1 cellular context compared by ENCODE assay signal in genomic region chr4:4541661-4542570, GRCh38.
A peak's percentile ranks its signal among the peaks of the same experiment; 100 is the strongest.
TF ChIP-seq lines count a peak whose summit lies in the region.

Gene STX18, minus strand, starts transcription at chr4:4542048. Its CDS starts 84 bp downstream, at chr4:4541964.

TF ChIP-seq in HepG2, 621 proteins besides CTCF, POLR2A, EP300 and RAD21 (continued from another document and continues in another):
- no peak for TF ChIP-seq MLXIP (CRISPR knock-in tag; IDR thresholded peaks at IDR 0.05; ENCODE audit: borderline replicate concordance)
- peak; percentile 99 for TF ChIP-seq ZNF33B (CRISPR knock-in tag; IDR thresholded peaks at IDR 0.05)
- peak; percentile 85; the same call in 1 of the 2 replicates for TF ChIP-seq ZNF713 (CRISPR knock-in tag; IDR thresholded peaks at IDR 0.05)
- TF ChIP-seq ZSCAN29 (CRISPR knock-in tag; conservative IDR thresholded peaks at IDR 0.05): peak; percentile 97
- TF ChIP-seq ZNF180 (CRISPR knock-in tag; IDR thresholded peaks at IDR 0.05; ENCODE audit: borderline replicate concordance, low read depth): no peak
- TF ChIP-seq ZMYM3 (CRISPR knock-in tag; IDR thresholded peaks at IDR 0.05): peak; percentile 95
- TF ChIP-seq ZNF503 (CRISPR knock-in tag; IDR thresholded peaks at IDR 0.05): peak; percentile 83; the same call in 1 of the 2 replicates
- TF ChIP-seq ZNF678 (CRISPR knock-in tag; IDR thresholded peaks at IDR 0.05): peak; percentile 73; the same call in 1 of the 2 replicates
- TF ChIP-seq BCLAF1 (IDR thresholded peaks at IDR 0.05): no peak
- TF ChIP-seq RBAK (CRISPR knock-in tag; IDR thresholded peaks at IDR 0.05): no peak; the same call in 1 of the 2 replicates
- peak; percentile 51 for TF ChIP-seq ZBTB14 (CRISPR knock-in tag; IDR thresholded peaks at IDR 0.05)
- TF ChIP-seq TSC22D2 (CRISPR knock-in tag; IDR thresholded peaks at IDR 0.05; ENCODE audit: borderline replicate concordance): peak; percentile 98
- TF ChIP-seq CBX5 (CRISPR knock-in tag; IDR thresholded peaks at IDR 0.05; ENCODE audit: borderline replicate concordance): peak; percentile 99
- peak; percentile 92; the same call in 1 of the 2 replicates for TF ChIP-seq RFXAP (CRISPR knock-in tag; IDR thresholded peaks at IDR 0.05; ENCODE audit: borderline replicate concordance)
- no peak for TF ChIP-seq SMAD9 (CRISPR knock-in tag; IDR thresholded peaks at IDR 0.05)
- TF ChIP-seq STAG1 (CRISPR knock-in tag; IDR thresholded peaks at IDR 0.05): peak; percentile 38
- TF ChIP-seq POLR2AphosphoS2 (IDR thresholded peaks at IDR 0.05; ENCODE audit: low read depth, low read length): no peak
- TF ChIP-seq MZF1 (CRISPR knock-in tag; IDR thresholded peaks at IDR 0.05; ENCODE audit: borderline replicate concordance): 0 out of 2 replicates have a peak, but pooled peaks have one; percentile 45
- peak; percentile 52; the same call in 1 of the 2 replicates for TF ChIP-seq HMG20A (CRISPR knock-in tag; IDR thresholded peaks at IDR 0.05; ENCODE audit: borderline replicate concordance)
- TF ChIP-seq HOXA9 (CRISPR knock-in tag; IDR thresholded peaks at IDR 0.05; ENCODE audit: borderline replicate concordance): 0 out of 2 replicates have a peak, but pooled peaks have one; percentile 41
- TF ChIP-seq TOPORS (CRISPR knock-in tag; IDR thresholded peaks at IDR 0.05): peak; percentile 98
- peak; percentile 87 for TF ChIP-seq ATF3 (CRISPR knock-in tag; IDR thresholded peaks at IDR 0.05)
- TF ChIP-seq HHEX (CRISPR knock-in tag; IDR thresholded peaks at IDR 0.05): no peak
- TF ChIP-seq E2F1 (CRISPR knock-in tag; IDR thresholded peaks at IDR 0.05): peak; percentile 92
- no peak for TF ChIP-seq ZNF530 (CRISPR knock-in tag; IDR thresholded peaks at IDR 0.05; ENCODE audit: low read depth)
- TF ChIP-seq SOX5 (CRISPR knock-in tag; IDR thresholded peaks at IDR 0.05; ENCODE audit: borderline replicate concordance): peak; percentile 71; the same call in 1 of the 2 replicates
- TF ChIP-seq MIXL1 (CRISPR knock-in tag; IDR thresholded peaks at IDR 0.05): peak; percentile 97
- TF ChIP-seq HES4 (CRISPR knock-in tag; IDR thresholded peaks at IDR 0.05; ENCODE audit: borderline replicate concordance): no peak
- TF ChIP-seq ZFP36L2 (CRISPR knock-in tag; IDR thresholded peaks at IDR 0.05): 0 out of 2 replicates have a peak, but pooled peaks have one; percentile 64
- TF ChIP-seq ZMYM2 (CRISPR knock-in tag; IDR thresholded peaks at IDR 0.05): no peak
- peak; percentile 99 for TF ChIP-seq MTA1 (CRISPR knock-in tag; IDR thresholded peaks at IDR 0.05; ENCODE audit: borderline replicate concordance)
- no peak for TF ChIP-seq SMARCE1 (IDR thresholded peaks at IDR 0.05; ENCODE audit: borderline replicate concordance)
- peak; percentile 70; the same call in 1 of the 2 replicates for TF ChIP-seq ZBTB10 (CRISPR knock-in tag; IDR thresholded peaks at IDR 0.05; ENCODE audit: borderline replicate concordance)
- TF ChIP-seq JUNB (CRISPR knock-in tag; IDR thresholded peaks at IDR 0.05; ENCODE audit: borderline replicate concordance): peak; percentile 66; the same call in 1 of the 2 replicates
- peak; percentile 71; the same call in 1 of the 2 replicates for TF ChIP-seq NCOR1 (IDR thresholded peaks at IDR 0.05; ENCODE audit: borderline replicate concordance, low read length)
- TF ChIP-seq HIC2 (CRISPR knock-in tag; IDR thresholded peaks at IDR 0.05; ENCODE audit: low read depth): peak; percentile 69
- TF ChIP-seq SMAD3 (CRISPR knock-in tag; IDR thresholded peaks at IDR 0.05): peak; percentile 90
- peak; percentile 87; the same call in 1 of the 2 replicates for TF ChIP-seq ZNF567 (CRISPR knock-in tag; IDR thresholded peaks at IDR 0.05; ENCODE audit: borderline replicate concordance)
- TF ChIP-seq ZNF451 (CRISPR knock-in tag; IDR thresholded peaks at IDR 0.05): peak; percentile 90; the same call in 1 of the 2 replicates
- peak; percentile 99 for TF ChIP-seq ZNF788 (CRISPR knock-in tag; IDR thresholded peaks at IDR 0.05; ENCODE audit: borderline replicate concordance)
- peak; percentile 86 to 98; a peak in 3 of 4 replicates for TF ChIP-seq KLF16 (CRISPR knock-in tag; IDR thresholded peaks at IDR 0.05)
- peak; percentile 80; the same call in 1 of the 2 replicates for TF ChIP-seq IRX3 (CRISPR knock-in tag; IDR thresholded peaks at IDR 0.05; ENCODE audit: borderline replicate concordance, low read depth)
- TF ChIP-seq CC2D1A (CRISPR knock-in tag; IDR thresholded peaks at IDR 0.05): 0 out of 2 replicates have a peak, but pooled peaks have one; percentile 35
- TF ChIP-seq PLSCR1 (CRISPR knock-in tag; IDR thresholded peaks at IDR 0.05; ENCODE audit: borderline replicate concordance): no peak
- TF ChIP-seq GATA4 (IDR thresholded peaks at IDR 0.05; ENCODE audit: borderline replicate concordance, low read depth): peak; percentile 67; the same call in 1 of the 2 replicates
